Comparison of ENCODE assay signal across 8 cellular contexts in the genomic region with DNA sequence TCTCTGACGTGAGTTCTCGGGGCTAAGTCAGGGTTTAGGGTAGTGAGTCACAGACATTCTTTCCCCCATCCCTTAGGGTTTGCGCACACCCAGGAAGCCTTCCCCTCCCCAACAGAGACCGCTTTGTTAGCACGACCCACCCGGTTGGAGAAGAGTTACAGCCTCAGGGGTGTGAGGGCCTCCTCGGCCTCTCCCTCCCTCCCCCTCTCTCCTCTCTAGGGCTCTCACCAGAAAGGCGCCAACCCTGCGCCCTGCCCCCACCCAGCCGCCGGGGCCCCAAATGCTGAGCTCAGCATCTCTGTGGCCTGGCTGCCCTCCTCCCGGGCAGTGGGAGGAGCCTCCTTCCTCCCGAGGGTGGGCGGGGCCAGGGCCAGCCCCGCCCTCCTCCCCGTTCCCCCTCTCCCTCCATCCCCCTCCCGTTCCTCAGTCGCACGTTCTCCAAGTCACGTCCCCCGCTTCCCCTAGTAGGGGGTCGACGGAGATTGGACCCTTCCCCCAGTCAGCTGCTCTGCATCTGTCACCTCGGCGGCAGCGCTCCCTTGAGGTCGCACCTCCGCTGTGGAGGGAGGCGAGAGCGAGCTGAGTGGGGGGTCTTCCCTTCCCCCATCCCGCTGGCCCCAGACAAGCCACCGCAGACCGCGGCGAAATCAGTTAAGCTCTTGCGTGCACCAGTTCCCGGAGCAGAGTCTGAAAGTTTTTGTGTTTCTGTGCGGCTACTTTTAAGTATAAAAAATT. TPM values are rescaled to one million over a fixed set of nuclear protein-coding genes. Genes with fewer than 3 reads are reported as not detected.
DNase-seq lines count a peak whose midpoint lies in the region; FAIRE-seq and TF ChIP-seq lines count a peak whose summit lies in the region.

No MANE protein-coding gene starts in this region.

- H3K4me3 ChIP-seq in right atrium auricular region = peak overlapping the region; percentile 44 to 51

- peaks cover 5 to 68% of the 10 kb centered on the region in 2 donors for H3K4me1 ChIP-seq in right atrium auricular region

- peak; percentile 40 for DNase-seq in GOT3 (lab: John Stamatoyannopoulos, UW)
- peak; percentile 88 for DNase-seq in LHCN-M2 (ENCODE audit: low read depth)
- peak; percentile 61 to 95 (median 66) for DNase-seq in T-helper 1 cell
- DNase-seq in amniotic epithelial cell (ENCODE audit: low read depth) = peak; percentile 96
- peak; percentile 88 for DNase-seq in right atrium auricular region (ENCODE audit: low spot score)
- DNase-seq in putamen (ENCODE audit: low spot score) = peak; percentile 87
- DNase-seq in SW 1271 (lab: John Stamatoyannopoulos, UW) = no peak

- H3K27ac ChIP-seq in right atrium auricular region = peak overlapping the region; percentile 91 to 96

- no peaks in the 10 kb centered on the region for H3K9me3 ChIP-seq in right atrium auricular region

- TF ChIP-seq CTCF in right atrium auricular region (IDR thresholded peaks at IDR 0.05) = no peak

- FAIRE-seq in G401.6 (lab: Jason Lieb, UNC) = peak; percentile 86

- H3K27me3 ChIP-seq in right atrium auricular region = no peaks in the 10 kb centered on the region

- no peaks in the 10 kb centered on the region for H3K36me3 ChIP-seq in right atrium auricular region

RNA-seq across cellular contexts. Expression of a gene that starts 13.0 kb away (rescaled TPM):
- total RNA-seq in LHCN-M2 (2014; rRNA removed) (257 and 378 TPM in 2 replicates), right atrium auricular region (100 to 1,000 TPM; 100 to 136 TPM)
- polyA plus RNA-seq in LHCN-M2 (2012) = 158 TPM

RNA-seq across cellular contexts. Expression of a gene that starts 44.7 kb away (rescaled TPM):
- total RNA-seq in LHCN-M2 (2014; rRNA removed) = 30.3 and 37.3 TPM in 2 replicates
- polyA plus RNA-seq in LHCN-M2 (2012) = 27.0 TPM
- total RNA-seq in right atrium auricular region = 10 to 100 TPM; 27.2 to 37.0 TPM

RNA-seq across cellular contexts. Expression of a gene that starts 44.9 kb away (rescaled TPM):
- total RNA-seq in LHCN-M2 (2014; rRNA removed) (46.0 and 48.3 TPM in 2 replicates), right atrium auricular region (100 to 1,000 TPM; 139 to 163 TPM)
- polyA plus RNA-seq in LHCN-M2 (2012) = 46.1 TPM

Comparison
In these comparisons a context has a peak if more than half of its experiments do, and no peak if none do; other contexts are left out.
1. DNase-seq: peak in GOT3 (single experiment), LHCN-M2 (single experiment), T-helper 1 cell (5 of 5), amniotic epithelial cell (single experiment), right atrium auricular region (single experiment) and putamen (single experiment); none in SW 1271 (0 of 2).